19 cellular contexts compared by ENCODE assay signal in genomic region chr7:78224923-78225322, GRCh38.
DNase-seq lines count a peak whose midpoint lies in the region; ATAC-seq lines count a peak whose summit lies in the region.
"Had no signal": no experiment of that assay in that cellular context is flagged by ENCODE, and none has a peak within 500 bp of the region (broad histone marks: within the 10 kb centered on the region; RNA-seq: fewer than 3 reads in every experiment).

No MANE protein-coding gene starts in this region.

- no peak overlapping the region for H3K14ac ChIP-seq in mesenchymal stem cell (ENCODE audit: low read length in 2 of 2)

- H3K79me1 ChIP-seq in mesenchymal stem cell (replicated peaks; ENCODE audit: low read length, poor library complexity, severe bottlenecking) = no peaks in the 10 kb centered on the region

- H4K91ac ChIP-seq in mesenchymal stem cell (ENCODE audit: low read length) = no peak overlapping the region

- no peak overlapping the region for H2BK15ac ChIP-seq in mesenchymal stem cell (ENCODE audit: low read depth, poor library complexity, severe bottlenecking)

- no peaks in the 10 kb centered on the region for H3K4me1 ChIP-seq in mesenchymal stem cell (ENCODE audit: control insufficient read depth, insufficient read depth, low read depth, low read length)
- H3K4me1 ChIP-seq: HAP-1 had no signal

- H3K36me3 ChIP-seq in mesenchymal stem cell (ENCODE audit: control insufficient read depth in 1 of 2, insufficient read depth in 2 of 2, low read depth in 1 of 2, low read length in 2 of 2) = no peaks in the 10 kb centered on the region
- H3K36me3 ChIP-seq: HAP-1 had no signal

- H2AK5ac ChIP-seq in mesenchymal stem cell (ENCODE audit: low read length, severe bottlenecking) = no peak overlapping the region

- H3K9ac ChIP-seq in mesenchymal stem cell (ENCODE audit: low read length) = no peak overlapping the region

- WGBS in mesenchymal stem cell = 91% methylated on average over 3 of the region's 4 CpGs

- H3K4ac ChIP-seq in mesenchymal stem cell (ENCODE audit: low read depth in 1 of 2, low read length in 2 of 2) = no peak overlapping the region

- no peak overlapping the region for H2BK120ac ChIP-seq in mesenchymal stem cell (ENCODE audit: low read depth, low read length)

- no peak overlapping the region for H3K4me2 ChIP-seq in mesenchymal stem cell (ENCODE audit: low read length, poor library complexity, severe bottlenecking)

- H3K27ac ChIP-seq in mesenchymal stem cell (ENCODE audit: low read length, poor library complexity, severe bottlenecking) = no peak overlapping the region
- H3K27ac ChIP-seq: C4-2B, RWPE1 had no signal

- H2BK5ac ChIP-seq in mesenchymal stem cell (ENCODE audit: low read depth, low read length, poor library complexity, severe bottlenecking) = no peak overlapping the region

- peak overlapping the region in 1 of 2 experiments; percentile 3 for H2BK12ac ChIP-seq in mesenchymal stem cell (ENCODE audit: low read length in 2 of 2)

- peak; percentile 23 for DNase-seq in LHCN-M2 (ENCODE audit: low read depth)
- peak; percentile 22 for DNase-seq in astrocyte of the hippocampus (ENCODE audit: low read depth, low spot score)
- peak; percentile 18 for DNase-seq in mesenchymal stem cell
- DNase-seq in OCI-M2 (lab: John Stamatoyannopoulos, UW; ENCODE audit: unreplicated experiment) = no peak
- no peak for DNase-seq in activated CD4-positive, alpha-beta T cell treated with anti-CD3 and anti-CD28 coated beads, Interleukin-2, amount 50 U/mL, for 48 hours
- DNase-seq: AML-193, DMS79 treated with DMSO at 0.1 percent for 48 hours, MV-4-11, NCI-H187, NCI-H2227 treated with DMSO at 0.1 percent for 48 hours, NCI-H524, NCI-H82, PC-3 had no signal

- no peak overlapping the region for H3K23ac ChIP-seq in mesenchymal stem cell (ENCODE audit: low read length in 2 of 2)

- no peaks in the 10 kb centered on the region for H3K9me3 ChIP-seq in mesenchymal stem cell (ENCODE audit: control insufficient read depth, low read length)
- H3K9me3 ChIP-seq: HAP-1 had no signal

- no peak overlapping the region for H3K4me3 ChIP-seq in mesenchymal stem cell (ENCODE audit: insufficient read depth in 1 of 2, low read depth in 1 of 2, low read length in 2 of 2)
- H3K4me3 ChIP-seq: HAP-1, K562 had no signal

- H3K18ac ChIP-seq in mesenchymal stem cell (ENCODE audit: low read depth in 1 of 2, low read length in 2 of 2) = no peak overlapping the region

- no peaks in the 10 kb centered on the region for H3K27me3 ChIP-seq in mesenchymal stem cell (ENCODE audit: control insufficient read depth in 1 of 2, insufficient read depth in 1 of 2, low read length in 2 of 2)

- no peak overlapping the region for H4K8ac ChIP-seq in mesenchymal stem cell (ENCODE audit: low read length)

- ATAC-seq in HG02759 (IDR thresholded peaks at IDR 0.05; ENCODE audit: unreplicated experiment) = no peak
- ATAC-seq in GM21786 (IDR thresholded peaks at IDR 0.05; ENCODE audit: unreplicated experiment) = no peak
- ATAC-seq: K562, PC-3 had no signal

- no peak overlapping the region for H2AFZ ChIP-seq in mesenchymal stem cell (ENCODE audit: low read depth, low read length)

Comparison
In these comparisons a context has a peak if more than half of its experiments do, and no peak if none do; other contexts are left out.
1. DNase-seq: peak in LHCN-M2 (single experiment), astrocyte of the hippocampus (single experiment) and mesenchymal stem cell (single experiment); none in OCI-M2 (single experiment) and activated CD4-positive, alpha-beta T cell treated with anti-CD3 and anti-CD28 coated beads, Interleukin-2, amount 50 U/mL, for 48 hours (0 of 2).